In the genomic region with DNA sequence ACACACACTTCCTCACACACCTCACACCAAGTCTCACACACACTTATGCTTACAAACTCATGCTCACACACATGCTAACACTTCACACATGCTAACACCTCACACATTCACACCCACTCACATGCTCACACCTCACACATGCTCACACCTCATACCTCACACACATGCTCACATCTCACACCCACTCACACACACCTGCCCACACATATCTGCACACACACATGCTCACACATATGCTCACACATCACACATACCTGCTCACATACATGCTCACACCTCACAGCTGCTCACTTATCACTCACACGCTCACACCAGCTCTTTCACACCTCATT, we compare ENCODE assay signal across 25 cellular contexts. TPM values are rescaled to one million over a fixed set of nuclear protein-coding genes. Genes with fewer than 3 reads are reported as not detected.
DNase-seq lines count a peak whose midpoint lies in the region; ATAC-seq, FAIRE-seq and TF ChIP-seq lines count a peak whose summit lies in the region.
"Had no signal": no experiment of that assay in that cellular context is flagged by ENCODE, and none has a peak within 500 bp of the region (broad histone marks: within the 10 kb centered on the region; RNA-seq: fewer than 3 reads in every experiment).

No MANE protein-coding gene starts in this region.

- TF ChIP-seq CTCF in HEK293 (tag by site-specific recombination; IDR thresholded peaks at IDR 0.05) (no peak), K562 (IDR thresholded peaks at IDR 0.05 in 2 of 3, conservative IDR thresholded peaks at IDR 0.05 in 1 of 3; ENCODE audit: insufficient read depth in 2 of 3, low read depth in 1 of 3, low read length in 3 of 3) (no peak)

- H3K9me3 Mint-ChIP-seq in activated naive CD8-positive, alpha-beta T cell treated with anti-CD3 and anti-CD28 coated beads for 36 hours = no peaks in the 10 kb centered on the region
- H3K9me3 Mint-ChIP-seq: CD8-positive, alpha-beta T cell; HFFc6; IgD-negative memory B cell had no signal

- H2AK5ac ChIP-seq in neuronal stem cell (ENCODE audit: low read depth, low read length) = no peak overlapping the region

- H3K4me3 ChIP-seq in BLaER1 treated with 17β-estradiol and CSF1 and Interleukin-3, amounts not matched to agents 10 nM and 100 nM = no peak overlapping the region
- H3K4me3 ChIP-seq in HEK293 (ENCODE audit: low read depth, low read length) (no peak overlapping the region), K562 (no peak overlapping the region), neuronal stem cell (ENCODE audit: low read length in 2 of 2) (peak overlapping the region in 1 of 2 donors; percentile 55)
- H3K4me3 ChIP-seq: BLaER1, GM23248 had no signal

- no peaks in the 10 kb centered on the region for H3K79me2 ChIP-seq in K562 (ENCODE audit: control insufficient read depth, insufficient read depth, low read length)

- H3K14ac ChIP-seq in neuronal stem cell (ENCODE audit: low read length) = no peak overlapping the region

- H3K4me1 ChIP-seq in BLaER1 treated with 17β-estradiol and CSF1 and Interleukin-3, amounts not matched to agents 10 nM and 100 nM = peaks cover 40 to 75% (median 61%) of the 10 kb centered on the region in 10 experiments
- no peaks in the 10 kb centered on the region for H3K4me1 ChIP-seq in HEK293 (ENCODE audit: control insufficient read depth, insufficient read depth, low read length)
- peaks cover 0 to 40% of the 10 kb centered on the region in 2 experiments; a peak in 3 of 5 replicates for H3K4me1 ChIP-seq in K562 (replicated peaks in 1 of 2; ENCODE audit: control insufficient read depth in 2 of 2, insufficient read depth in 2 of 2, low read length in 2 of 2)
- peaks cover 0 to 5% of the 10 kb centered on the region in 2 donors for H3K4me1 ChIP-seq in neuronal stem cell (ENCODE audit: control insufficient read depth in 2 of 2, insufficient read depth in 1 of 2, low read depth in 1 of 2, low read length in 2 of 2)

- TF ChIP-seq RAD21 in K562 (CRISPR knock-in tag; conservative IDR thresholded peaks at IDR 0.05 in 1 of 2, IDR thresholded peaks at IDR 0.05 in 1 of 2) = no peak

- H3K36me3 ChIP-seq in BLaER1 treated with 17β-estradiol and CSF1 and Interleukin-3, amounts not matched to agents 10 nM and 100 nM = peaks cover 26 to 85% (median 76%) of the 10 kb centered on the region in 11 experiments
- H3K36me3 ChIP-seq in HEK293 (ENCODE audit: control insufficient read depth in 2 of 2, insufficient read depth in 1 of 2, low read length in 2 of 2) (no peaks in the 10 kb centered on the region), K562 (ENCODE audit: control insufficient read depth, insufficient read depth, low read length) (0 out of 3 replicates have a peak, but pooled peaks cover 3% of the 10 kb centered on the region), neuronal stem cell (replicated peaks in 1 of 2; ENCODE audit: control insufficient read depth in 2 of 2, insufficient read depth in 2 of 2, low read length in 2 of 2) (peaks cover 0 to 3% of the 10 kb centered on the region in 2 donors)

- H2AFZ ChIP-seq in K562 (ENCODE audit: low read depth, low read length) = no peak overlapping the region
- H2AFZ ChIP-seq in neuronal stem cell (ENCODE audit: low read length) = no peak overlapping the region
- H2AFZ ChIP-seq: GM23248 had no signal

- H2BK120ac ChIP-seq in neuronal stem cell (ENCODE audit: low read depth, low read length) = no peak overlapping the region

- H3K4me1 Mint-ChIP-seq in activated naive CD8-positive, alpha-beta T cell treated with anti-CD3 and anti-CD28 coated beads for 36 hours = peaks cover 5% of the 10 kb centered on the region

- no peak overlapping the region for H3K27ac Mint-ChIP-seq in activated naive CD8-positive, alpha-beta T cell treated with anti-CD3 and anti-CD28 coated beads for 36 hours
- H3K27ac Mint-ChIP-seq: CD8-positive, alpha-beta T cell; HFFc6; IgD-negative memory B cell had no signal

- no peaks in the 10 kb centered on the region for H3K27me3 Mint-ChIP-seq in activated naive CD8-positive, alpha-beta T cell treated with anti-CD3 and anti-CD28 coated beads for 36 hours
- H3K27me3 Mint-ChIP-seq: IgD-negative memory B cell had no signal

- TF ChIP-seq EP300 in K562 (IDR thresholded peaks at IDR 0.05; ENCODE audit: low read length) = no peak

- no peaks in the 10 kb centered on the region for H3K36me3 Mint-ChIP-seq in activated naive CD8-positive, alpha-beta T cell treated with anti-CD3 and anti-CD28 coated beads for 36 hours
- H3K36me3 Mint-ChIP-seq: CD8-positive, alpha-beta T cell had no signal

- H3K23ac ChIP-seq in neuronal stem cell (ENCODE audit: low read depth, low read length, poor library complexity) = peak overlapping the region; percentile 12

- H3K4me3 Mint-ChIP-seq in activated naive CD8-positive, alpha-beta T cell treated with anti-CD3 and anti-CD28 coated beads for 36 hours = no peak overlapping the region
- H3K4me3 Mint-ChIP-seq: CD8-positive, alpha-beta T cell; HFFc6; IgD-negative memory B cell had no signal

- H3K9me3 ChIP-seq in BLaER1 treated with 17β-estradiol and CSF1 and Interleukin-3, amounts not matched to agents 10 nM and 100 nM (replicated peaks in 1 of 11) = peaks cover 0 to 11% (median 2%) of the 10 kb centered on the region in 11 experiments; a peak in 6 of 22 replicates
- no peaks in the 10 kb centered on the region for H3K9me3 ChIP-seq in HEK293 (ENCODE audit: control insufficient read depth, insufficient read depth, low read depth, low read length)
- peaks cover 13% of the 10 kb centered on the region for H3K9me3 ChIP-seq in K562 (replicated peaks; ENCODE audit: control insufficient read depth, insufficient read depth, low read depth, low read length)
- peaks cover 0 to 19% of the 10 kb centered on the region in 2 donors for H3K9me3 ChIP-seq in neuronal stem cell (replicated peaks in 1 of 2; ENCODE audit: control insufficient read depth in 2 of 2, insufficient read depth in 1 of 2, low read depth in 1 of 2, low read length in 2 of 2)
- H3K9me3 ChIP-seq: BLaER1 had no signal

- WGBS in K562 (ENCODE audit: insufficient coverage, low coverage, missing lambda C conversion rate) = 38% methylated on average over 1 of the region's 1 CpG
- no CpG with 5 or more reads among the region's 1 CpG for WGBS in neuronal stem cell (ENCODE audit: extremely low coverage in 2 of 2, insufficient read length in 2 of 2, insufficient replicate concordance in 1 of 2), 2 donors

- H4K91ac ChIP-seq in neuronal stem cell (ENCODE audit: low read depth, low read length, poor library complexity) = no peak overlapping the region

- no peaks in the 10 kb centered on the region for H3K27me3 ChIP-seq in BLaER1 treated with 17β-estradiol and CSF1 and Interleukin-3, amounts not matched to agents 10 nM and 100 nM
- H3K27me3 ChIP-seq in K562 (ENCODE audit: control insufficient read depth in 2 of 2, insufficient read depth in 2 of 2, low read length in 2 of 2) = no peaks in the 10 kb centered on the region
- H3K27me3 ChIP-seq in neuronal stem cell (ENCODE audit: control insufficient read depth in 3 of 3, insufficient read depth in 3 of 3, low read depth in 1 of 3, low read length in 3 of 3) = peaks cover 0 to 7% (median 0%) of the 10 kb centered on the region in 3 experiments
- H3K27me3 ChIP-seq: BLaER1 had no signal

- CTCF ChIA-PET in HEK293 (lab: Yijun Ruan, JAX) = interaction anchor here (0.6 to 1.4 kb wide), 4 partner anchors 17 to 1029 kb away, joined by 4 to 5 read pairs (median 4); no protein-coding TSS in a partner anchor
- CTCF ChIA-PET in K562 (lab: Yijun Ruan, JAX; ENCODE audit: low intra/inter-chr PET ratio) = no interaction called here

- H3K79me1 ChIP-seq in neuronal stem cell (ENCODE audit: low read depth, low read length) = peaks cover 1% of the 10 kb centered on the region

- H3K9me1 ChIP-seq in K562 (ENCODE audit: control insufficient read depth, insufficient read depth, low read length) = no peaks in the 10 kb centered on the region

- intact Hi-C loops in K562 (cut with micrococcal nuclease) = loop anchor here (10.0 kb wide), 2 partner anchors 48 to 472 kb away; a partner anchor contains a TSS

- H2BK15ac ChIP-seq in neuronal stem cell (ENCODE audit: low read length) = no peak overlapping the region

- no peak overlapping the region for H3K18ac ChIP-seq in neuronal stem cell (ENCODE audit: low read length)

- no peak overlapping the region for H2BK12ac ChIP-seq in neuronal stem cell (ENCODE audit: low read length)

- no peak overlapping the region for H3K4me2 ChIP-seq in BLaER1 treated with 17β-estradiol and CSF1 and Interleukin-3, amounts not matched to agents 10 nM and 100 nM
- H3K4me2 ChIP-seq in K562 (ENCODE audit: insufficient read depth, low read length) (no peak overlapping the region), neuronal stem cell (ENCODE audit: insufficient read depth, low read length, poor library complexity, severe bottlenecking) (no peak overlapping the region)
- H3K4me2 ChIP-seq: BLaER1 had no signal

- BruUV-seq in K562 (replicated peaks; lab: Mats Ljungman, UMichigan) = no TSS peak

- no peak for TF ChIP-seq POLR2A in K562 (conservative IDR thresholded peaks at IDR 0.05)

- no peak overlapping the region for H3K9ac ChIP-seq in BLaER1 treated with 17β-estradiol and CSF1 and Interleukin-3, amounts not matched to agents 10 nM and 100 nM
- H3K9ac ChIP-seq in K562 (ENCODE audit: insufficient read depth in 1 of 2, low read depth in 2 of 2, low read length in 2 of 2) (no peak overlapping the region), neuronal stem cell (ENCODE audit: low read depth, low read length, poor library complexity) (no peak overlapping the region)
- H3K9ac ChIP-seq: BLaER1, GM23248 had no signal

- POLR2A ChIA-PET in HEK293 (lab: Yijun Ruan, JAX) (no interaction called here), K562 (lab: Yijun Ruan, JAX) (interaction anchor here (0.7 kb wide), 1 partner anchor 23 kb away, joined by 6 read pairs; no protein-coding TSS in a partner anchor)

- H4K8ac ChIP-seq in neuronal stem cell (ENCODE audit: low read depth, low read length) = no peak overlapping the region

- no peak for FAIRE-seq in K562 (lab: Jason Lieb, UNC)
- FAIRE-seq: H54 had no signal

- no peak overlapping the region for H2BK5ac ChIP-seq in neuronal stem cell (ENCODE audit: low read length)

- peak overlapping the region in 7 of 11 experiments; percentile 94 to 100 (median 100); a peak in 11 of 22 replicates for H3K27ac ChIP-seq in BLaER1 treated with 17β-estradiol and CSF1 and Interleukin-3, amounts not matched to agents 10 nM and 100 nM
- no peak overlapping the region for H3K27ac ChIP-seq in HEK293 (ENCODE audit: extremely low read depth, low read depth, low read length)
- no peak overlapping the region for H3K27ac ChIP-seq in K562 (ENCODE audit: extremely low read depth, low read depth, low read length)
- no peak overlapping the region for H3K27ac ChIP-seq in neuronal stem cell (replicated peaks; ENCODE audit: low read length)
- H3K27ac ChIP-seq: GM23248 had no signal

- DNase-seq in K562 (ENCODE audit: extremely low read depth in 1 of 4, low spot score in 3 of 4) (no peak), neuronal stem cell (ENCODE audit: low spot score) (no peak), NCI-H526 treated with DMSO at 0.1 percent for 48 hours (lab: John Stamatoyannopoulos, UW) (no peak), cerebellum (ENCODE audit: low spot score) (no peak)
- DNase-seq in activated naive CD8-positive, alpha-beta T cell treated with anti-CD3 and anti-CD28 coated beads for 36 hours = no peak
- DNase-seq: 8988T; Calu3; CD8-positive, alpha-beta T cell; DND-41; EL; GM23248; HCEC 1CT; HFFc6; Kasumi-1; KG1 had no signal

- H3K4ac ChIP-seq in neuronal stem cell (ENCODE audit: low read length) = no peak overlapping the region

- H4K20me1 ChIP-seq in BLaER1 treated with 17β-estradiol and CSF1 and Interleukin-3, amounts not matched to agents 10 nM and 100 nM = peaks cover 0 to 100% (median 0%) of the 10 kb centered on the region in 11 experiments; a peak in 7 of 22 replicates
- H4K20me1 ChIP-seq in K562 (replicated peaks; ENCODE audit: control insufficient read depth, insufficient read depth, low read length) = no peaks in the 10 kb centered on the region
- H4K20me1 ChIP-seq: BLaER1 had no signal

- in situ Hi-C loops in K562 (cut with MboI) = loop anchor here (10.0 kb wide), 1 partner anchor 472 kb away; no protein-coding TSS in a partner anchor

- ATAC-seq in K562 (no peak), esophagus mucosa (no peak)
- ATAC-seq: CD8-positive, alpha-beta T cell had no signal

RNA-seq across cellular contexts. Expression of a gene that starts 4.5 kb away (rescaled TPM):
- 0.12 TPM in 1 of 2 replicates, not detected in the other for total RNA-seq in K562 (2011; cell fraction: chromatin; rRNA removed; ENCODE audit: low replicate concordance)
- total RNA-seq in K562 (2011; cell fraction: nucleolus; rRNA removed) = 0.13 TPM in 1 of 2 replicates, not detected in the other
- total RNA-seq in K562 (2011; cell fraction: nucleoplasm; rRNA removed) = 0.07 TPM in 1 of 2 replicates, not detected in the other
- total RNA-seq in K562 (2014; rRNA removed) = not detected in 2 replicates
- total RNA-seq in K562 (2014; rRNA removed; fragmentation: Illumina TruSeq; extraction: Trizol) = not detected in 2 replicates
- total RNA-seq in K562 (2015; rRNA removed; fragmentation: Illumina TruSeq; extraction: Trizol) = not detected in 2 replicates
- total RNA-seq in K562 (2021) = not detected in 2 replicates
- 0.07 TPM in 1 of 2 replicates, not detected in the other for polyA plus RNA-seq in K562 (2011; rRNA removed)
- polyA plus RNA-seq in K562 (2011; cell fraction: cytosol; rRNA removed) = 0.03 and 0.04 TPM in 2 replicates
- 0.13 and 0.31 TPM in 2 replicates for polyA plus RNA-seq in K562 (2011; cell fraction: nucleus; rRNA removed)
- polyA plus RNA-seq in K562 (2012) = 0.06 TPM in 1 of 2 replicates, not detected in the other
- not detected in 2 replicates for polyA plus RNA-seq in K562 (2014; fragmentation: Illumina TruSeq; extraction: Trizol)
- not detected for polyA plus RNA-seq in K562 (2014; fragmentation: Nextera tagmentation; extraction: Ambion mirVana)
- polyA plus RNA-seq in K562 (2014; rRNA removed) = 0.01 TPM in 1 of 2 replicates, not detected in the other
- not detected in 2 replicates for polyA minus RNA-seq in K562 (2011; rRNA and poly(A)+ RNA removed)
- not detected in 2 replicates for polyA minus RNA-seq in K562 (2011; cell fraction: cytosol; rRNA and poly(A)+ RNA removed)
- not detected in 2 replicates for polyA minus RNA-seq in K562 (2011; cell fraction: nucleus; rRNA and poly(A)+ RNA removed)
- polyA plus RNA-seq in neuronal stem cell (2013, experiment 1 of 2) = not detected
- 0.01 TPM for polyA plus RNA-seq in neuronal stem cell (2013, experiment 2 of 2)
- not detected for total RNA-seq in esophagus mucosa
- not detected for total RNA-seq in activated naive CD8-positive, alpha-beta T cell treated with anti-CD3 and anti-CD28 coated beads for 36 hours
- 0.18 TPM for total RNA-seq in cerebellum
- total RNA-seq: A673; Calu3; CD8-positive, alpha-beta T cell; G401; GM23248; HFFc6; HT1080 had no signal
- polyA plus RNA-seq: AG04450, GM23248, IgD-negative memory B cell had no signal

RNA-seq across cellular contexts. Expression of a gene that starts 21.4 kb away (rescaled TPM):
- total RNA-seq in K562 (2011; cell fraction: chromatin; rRNA removed; ENCODE audit: low replicate concordance) = 12.0 and 16.1 TPM in 2 replicates
- 11.0 and 11.2 TPM in 2 replicates for total RNA-seq in K562 (2011; cell fraction: nucleolus; rRNA removed)
- 18.0 and 31.5 TPM in 2 replicates for total RNA-seq in K562 (2011; cell fraction: nucleoplasm; rRNA removed)
- total RNA-seq in K562 (2014; rRNA removed) = 23.4 and 32.6 TPM in 2 replicates
- total RNA-seq in K562 (2014; rRNA removed; fragmentation: Illumina TruSeq; extraction: Trizol) = 2.8 and 3.2 TPM in 2 replicates
- 10.3 and 12.5 TPM in 2 replicates for total RNA-seq in K562 (2015; rRNA removed; fragmentation: Illumina TruSeq; extraction: Trizol)
- 30.7 and 33.7 TPM in 2 replicates for total RNA-seq in K562 (2021)
- polyA plus RNA-seq in K562 (2011; rRNA removed) = 8.6 and 28.6 TPM in 2 replicates
- polyA plus RNA-seq in K562 (2011; cell fraction: cytosol; rRNA removed) = 28.0 and 35.1 TPM in 2 replicates
- 24.3 and 25.6 TPM in 2 replicates for polyA plus RNA-seq in K562 (2011; cell fraction: nucleus; rRNA removed)
- 20.6 and 54.3 TPM in 2 replicates for polyA plus RNA-seq in K562 (2012)
- 16.0 and 32.1 TPM in 2 replicates for polyA plus RNA-seq in K562 (2014; fragmentation: Illumina TruSeq; extraction: Trizol)
- under 1 TPM; 0.10 to 0.11 TPM for polyA plus RNA-seq in K562 (2014; fragmentation: Nextera tagmentation; extraction: Ambion mirVana)
- polyA plus RNA-seq in K562 (2014; rRNA removed) = 16.2 and 21.9 TPM in 2 replicates
- 21.0 and 25.6 TPM in 2 replicates for polyA minus RNA-seq in K562 (2011; rRNA and poly(A)+ RNA removed)
- 22.7 and 32.9 TPM in 2 replicates for polyA minus RNA-seq in K562 (2011; cell fraction: cytosol; rRNA and poly(A)+ RNA removed)
- polyA minus RNA-seq in K562 (2011; cell fraction: nucleus; rRNA and poly(A)+ RNA removed) = 6.5 and 12.0 TPM in 2 replicates
- not detected for polyA plus RNA-seq in neuronal stem cell (2013, experiment 1 of 2)
- polyA plus RNA-seq in neuronal stem cell (2013, experiment 2 of 2) = 0.03 TPM
- 2.2 TPM for total RNA-seq in esophagus mucosa
- total RNA-seq in activated naive CD8-positive, alpha-beta T cell treated with anti-CD3 and anti-CD28 coated beads for 36 hours = under 1 TPM; 0.25 to 0.36 TPM
- 1.2 TPM for total RNA-seq in cerebellum
- total RNA-seq: A673, Calu3, G401, GM23248, HFFc6, HT1080 had no signal
- polyA plus RNA-seq: AG04450 had no signal

RNA-seq across cellular contexts. Expression of a gene that starts 51.4 kb away (rescaled TPM):
- 14.7 and 58.9 TPM in 2 replicates for total RNA-seq in K562 (2011; cell fraction: chromatin; rRNA removed; ENCODE audit: low replicate concordance)
- 52.1 and 58.4 TPM in 2 replicates for total RNA-seq in K562 (2011; cell fraction: nucleolus; rRNA removed)
- total RNA-seq in K562 (2011; cell fraction: nucleoplasm; rRNA removed) = 29.8 and 30.5 TPM in 2 replicates
- total RNA-seq in K562 (2014; rRNA removed) (9.5 and 14.0 TPM in 2 replicates), K562 (2014; rRNA removed; fragmentation: Illumina TruSeq; extraction: Trizol) (0.61 and 1.3 TPM in 2 replicates), K562 (2015; rRNA removed; fragmentation: Illumina TruSeq; extraction: Trizol) (3.2 TPM in 2 replicates), K562 (2021) (10.9 TPM in 2 replicates), esophagus mucosa (6.4 TPM), cerebellum (10.7 TPM)
- polyA plus RNA-seq in K562 (2011; rRNA removed) (6.7 and 10.2 TPM in 2 replicates), K562 (2014; fragmentation: Illumina TruSeq; extraction: Trizol) (2.8 and 7.3 TPM in 2 replicates), K562 (2014; fragmentation: Nextera tagmentation; extraction: Ambion mirVana) (under 1 TPM; 0.17 to 0.24 TPM), K562 (2014; rRNA removed) (14.4 and 15.9 TPM in 2 replicates)
- polyA plus RNA-seq in K562 (2011; cell fraction: cytosol; rRNA removed) = 11.1 and 20.7 TPM in 2 replicates
- polyA plus RNA-seq in K562 (2011; cell fraction: nucleus; rRNA removed) = 75.5 and 90.8 TPM in 2 replicates
- 7.4 and 23.7 TPM in 2 replicates for polyA plus RNA-seq in K562 (2012)
- 1.3 and 1.6 TPM in 2 replicates for polyA minus RNA-seq in K562 (2011; rRNA and poly(A)+ RNA removed)
- 3.2 and 7.4 TPM in 2 replicates for polyA minus RNA-seq in K562 (2011; cell fraction: cytosol; rRNA and poly(A)+ RNA removed)
- 10.1 and 12.0 TPM in 2 replicates for polyA minus RNA-seq in K562 (2011; cell fraction: nucleus; rRNA and poly(A)+ RNA removed)
- 21.6 TPM for polyA plus RNA-seq in neuronal stem cell (2013, experiment 1 of 2)
- polyA plus RNA-seq in neuronal stem cell (2013, experiment 2 of 2) = 20.9 TPM
- 10 to 100 TPM; 10.9 to 11.4 TPM for total RNA-seq in activated naive CD8-positive, alpha-beta T cell treated with anti-CD3 and anti-CD28 coated beads for 36 hours

Comparison
In these comparisons a context has a peak if more than half of its experiments do, and no peak if none do; other contexts are left out.
1. H3K27ac ChIP-seq: peak in BLaER1 treated with 17β-estradiol and CSF1 and Interleukin-3, amounts not matched to agents 10 nM and 100 nM (7 of 11); none in HEK293 (single experiment), K562 (single experiment) and neuronal stem cell (single experiment).